ENCODE assay signal across 8 cellular contexts in genomic region chr20:37081717-37082289, GRCh38. TPM values are rescaled to one million over a fixed set of nuclear protein-coding genes. Genes with fewer than 3 reads are reported as not detected.
DNase-seq lines count a peak whose midpoint lies in the region; ATAC-seq and TF ChIP-seq lines count a peak whose summit lies in the region.

No MANE protein-coding gene starts in this region.

- CTCF ChIA-PET in IMR-90 (lab: Yijun Ruan, JAX) = interaction anchor here (0.6 to 2.3 kb wide), 5 partner anchors 9 to 1295 kb away, joined by 3 to 11 read pairs (median 5); partner anchors contain the start of gene RBL1

- H3K9me3 ChIP-seq in IMR-90 (ENCODE audit: control insufficient read depth, insufficient read depth, low read length) (no peaks in the 10 kb centered on the region), liver (ENCODE audit: control insufficient read depth in 4 of 4, low read length in 3 of 4) (no peaks in the 10 kb centered on the region)

- no peak overlapping the region for H2AK9ac ChIP-seq in IMR-90 (replicated peaks; ENCODE audit: low read depth, low read length, poor library complexity)

- TF ChIP-seq POLR2A in IMR-90 (IDR thresholded peaks at IDR 0.05; ENCODE audit: low read depth, low read length) = no peak

- TF ChIP-seq CTCF in CD14-positive monocyte (IDR thresholded peaks at IDR 0.05) = peak; percentile 39
- peak; percentile 55 for TF ChIP-seq CTCF in IMR-90 (conservative IDR thresholded peaks at IDR 0.05; ENCODE audit: low read depth, low read length)
- peak; percentile 30 for TF ChIP-seq CTCF in liver (IDR thresholded peaks at IDR 0.05; ENCODE audit: low read depth, low read length, missing input control)

- H3K27ac ChIP-seq in IMR-90 (ENCODE audit: insufficient read depth, low read length) = no peak overlapping the region
- no peak overlapping the region for H3K27ac ChIP-seq in liver (ENCODE audit: low read depth in 1 of 2, low read length in 2 of 2)

- no peak overlapping the region for H4K8ac ChIP-seq in IMR-90 (ENCODE audit: low read depth in 2 of 2, low read length in 2 of 2)

- BruUV-seq in IMR-90 (replicated peaks; lab: Mats Ljungman, UMichigan) = no TSS peak

- H3K4me3 Mint-ChIP-seq in CD14-positive monocyte = no peak overlapping the region

- no peaks in the 10 kb centered on the region for H3K9me3 Mint-ChIP-seq in CD14-positive monocyte

- no peak overlapping the region for H3K18ac ChIP-seq in IMR-90 (ENCODE audit: low read depth, low read length)

- in situ Hi-C loops in IMR-90 (cut with MboI; ENCODE audit: low sequenced_read_pairs) = no loop called here

- peak overlapping the region in 6 of 7 donors; percentile 2 to 92 (median 63) for H3K27ac Mint-ChIP-seq in CD14-positive monocyte

- no peak overlapping the region for H4K91ac ChIP-seq in IMR-90 (ENCODE audit: insufficient read depth, low read depth, low read length)

- peaks cover 0 to 3% (median 2%) of the 10 kb centered on the region in 3 donors for H3K27me3 Mint-ChIP-seq in CD14-positive monocyte (ENCODE audit: low read depth in 3 of 3)

- H3K4me2 ChIP-seq in IMR-90 (ENCODE audit: low read depth, low read length) = no peak overlapping the region

- H2BK15ac ChIP-seq in IMR-90 (ENCODE audit: low read depth, low read length) = no peak overlapping the region

- 93% methylated on average over 3 of the region's 5 CpGs; no CpG with 5 or more reads in 1 of the 2 experiments for WGBS in IMR-90 (ENCODE audit: extremely low coverage in 2 of 2, insufficient read length in 1 of 2), 2 experiments
- WGBS in liver = 94% methylated on average over 5 of the region's 5 CpGs

- H3K4me3 ChIP-seq in IMR-90 (ENCODE audit: insufficient read depth, low read depth, low read length) (no peak overlapping the region), liver (ENCODE audit: low read depth in 1 of 3, low read length in 3 of 3) (no peak overlapping the region)

- H3K4me1 ChIP-seq in IMR-90 (ENCODE audit: control insufficient read depth, insufficient read depth, low read length) (peaks cover 3% of the 10 kb centered on the region), liver (ENCODE audit: control insufficient read depth in 4 of 4, insufficient read depth in 4 of 4, low read length in 3 of 4) (no peaks in the 10 kb centered on the region)

- ATAC-seq in IMR-90 (ENCODE audit: low read depth) = peak; percentile 72
- no peak for ATAC-seq in GM19324 (IDR thresholded peaks at IDR 0.05; ENCODE audit: low FRiP score, unreplicated experiment)
- ATAC-seq in GM21367 (IDR thresholded peaks at IDR 0.05; ENCODE audit: unreplicated experiment) = no peak

- H3K9me1 ChIP-seq in IMR-90 (ENCODE audit: insufficient read depth, low read length) = no peaks in the 10 kb centered on the region

- H3K36me3 ChIP-seq in IMR-90 (ENCODE audit: control insufficient read depth, insufficient read depth, low read length) = peaks cover 3% of the 10 kb centered on the region; the same call in 1 of the 2 replicates
- H3K36me3 ChIP-seq in liver (ENCODE audit: control insufficient read depth in 4 of 4, insufficient read depth in 3 of 4, low read depth in 1 of 4, low read length in 3 of 4) = no peaks in the 10 kb centered on the region

- H4K20me1 ChIP-seq in IMR-90 (ENCODE audit: insufficient read depth, low read length) = no peaks in the 10 kb centered on the region

- POLR2A ChIA-PET in IMR-90 (lab: Charles Lee; ENCODE audit: unreplicated experiment) = no interaction called here

- no peak overlapping the region for H2AFZ ChIP-seq in IMR-90 (replicated peaks; ENCODE audit: low read length, poor library complexity)

- no peak overlapping the region for H3K4ac ChIP-seq in IMR-90 (ENCODE audit: low read depth, low read length)

- intact Hi-C loops in CD14-positive monocyte (cut with micrococcal nuclease) = no loop called here
- intact Hi-C loops in IMR-90 (cut with micrococcal nuclease) = loop anchor here (1.0 kb wide), 1 partner anchor 74 kb away; no protein-coding TSS in a partner anchor

- no peak for DNase-seq in CD14-positive monocyte (ENCODE audit: low spot score)
- no peak for DNase-seq in IMR-90
- DNase-seq in activated gamma-delta T cell treated with anti-CD3 and anti-CD28 coated beads, Interleukin-2, amount 50 U/mL, for 16 hours (ENCODE audit: low read depth) = peak; percentile 3
- no peak for DNase-seq in NOMO-1 (lab: John Stamatoyannopoulos, UW; ENCODE audit: unreplicated experiment in 2 of 2)
- DNase-seq in A172 (ENCODE audit: low spot score) = no peak

- no peak overlapping the region for H2BK120ac ChIP-seq in IMR-90 (ENCODE audit: low read depth, low read length)

- dilution Hi-C loops in IMR-90 (cut with HindIII; ENCODE audit: low sequenced_read_pairs, unreplicated experiment) = no loop called here

- no peak overlapping the region for H2AK5ac ChIP-seq in IMR-90 (ENCODE audit: low read depth, low read length)

- H3K23ac ChIP-seq in IMR-90 (ENCODE audit: low read depth, low read length) = no peak overlapping the region

- no peak overlapping the region for H4K5ac ChIP-seq in IMR-90 (ENCODE audit: low read depth, low read length)

- H2BK5ac ChIP-seq in IMR-90 (ENCODE audit: low read depth, low read length, poor library complexity, severe bottlenecking) = no peak overlapping the region

- H3K36me3 Mint-ChIP-seq in CD14-positive monocyte = peaks cover 14 to 58% of the 10 kb centered on the region in 2 donors

- TF ChIP-seq RAD21 in IMR-90 (IDR thresholded peaks at IDR 0.05; ENCODE audit: low read length) (peak; percentile 30; the same call in 1 of the 2 replicates), liver (IDR thresholded peaks at IDR 0.05) (peak; percentile 48 to 71)

- H3K14ac ChIP-seq in IMR-90 (replicated peaks; ENCODE audit: low read depth, low read length) = no peak overlapping the region

- peaks cover 24 to 43% of the 10 kb centered on the region in 2 experiments for H3K79me1 ChIP-seq in IMR-90 (ENCODE audit: low read depth in 1 of 2, low read length in 2 of 2)

- H3K56ac ChIP-seq in IMR-90 (ENCODE audit: extremely low read depth, insufficient read depth, low read length) = no peak overlapping the region

- H3K9ac ChIP-seq in IMR-90 (ENCODE audit: low read depth, low read length) (no peak overlapping the region), liver (ENCODE audit: low read depth in 1 of 2, low read length in 2 of 2) (no peak overlapping the region)

- H2BK20ac ChIP-seq in IMR-90 (ENCODE audit: low read depth, low read length) = no peak overlapping the region

- peaks cover 4% of the 10 kb centered on the region for H3K4me1 Mint-ChIP-seq in CD14-positive monocyte

- H3K27me3 ChIP-seq in IMR-90 (ENCODE audit: control insufficient read depth, insufficient read depth, low read length) (no peaks in the 10 kb centered on the region), liver (ENCODE audit: control insufficient read depth in 4 of 4, insufficient read depth in 4 of 4, low read length in 3 of 4) (no peaks in the 10 kb centered on the region)

TF ChIP-seq in IMR-90, 13 proteins besides CTCF, POLR2A, EP300 and RAD21:
- TF ChIP-seq SMC3 (IDR thresholded peaks at IDR 0.05; ENCODE audit: low read depth, low read length) (peak; percentile 55), MAFK (IDR thresholded peaks at IDR 0.05; ENCODE audit: low read depth, low read length) (0 out of 2 replicates have a peak, but pooled peaks have one; percentile 4), NFE2L2 (IDR thresholded peaks at IDR 0.05; ENCODE audit: low read depth, low read length) (no peak)

TF ChIP-seq in liver, 16 proteins besides CTCF, POLR2A, EP300 and RAD21:
- TF ChIP-seq HNF4G (IDR thresholded peaks at IDR 0.05) = no peak
- TF ChIP-seq, protein P1, sequence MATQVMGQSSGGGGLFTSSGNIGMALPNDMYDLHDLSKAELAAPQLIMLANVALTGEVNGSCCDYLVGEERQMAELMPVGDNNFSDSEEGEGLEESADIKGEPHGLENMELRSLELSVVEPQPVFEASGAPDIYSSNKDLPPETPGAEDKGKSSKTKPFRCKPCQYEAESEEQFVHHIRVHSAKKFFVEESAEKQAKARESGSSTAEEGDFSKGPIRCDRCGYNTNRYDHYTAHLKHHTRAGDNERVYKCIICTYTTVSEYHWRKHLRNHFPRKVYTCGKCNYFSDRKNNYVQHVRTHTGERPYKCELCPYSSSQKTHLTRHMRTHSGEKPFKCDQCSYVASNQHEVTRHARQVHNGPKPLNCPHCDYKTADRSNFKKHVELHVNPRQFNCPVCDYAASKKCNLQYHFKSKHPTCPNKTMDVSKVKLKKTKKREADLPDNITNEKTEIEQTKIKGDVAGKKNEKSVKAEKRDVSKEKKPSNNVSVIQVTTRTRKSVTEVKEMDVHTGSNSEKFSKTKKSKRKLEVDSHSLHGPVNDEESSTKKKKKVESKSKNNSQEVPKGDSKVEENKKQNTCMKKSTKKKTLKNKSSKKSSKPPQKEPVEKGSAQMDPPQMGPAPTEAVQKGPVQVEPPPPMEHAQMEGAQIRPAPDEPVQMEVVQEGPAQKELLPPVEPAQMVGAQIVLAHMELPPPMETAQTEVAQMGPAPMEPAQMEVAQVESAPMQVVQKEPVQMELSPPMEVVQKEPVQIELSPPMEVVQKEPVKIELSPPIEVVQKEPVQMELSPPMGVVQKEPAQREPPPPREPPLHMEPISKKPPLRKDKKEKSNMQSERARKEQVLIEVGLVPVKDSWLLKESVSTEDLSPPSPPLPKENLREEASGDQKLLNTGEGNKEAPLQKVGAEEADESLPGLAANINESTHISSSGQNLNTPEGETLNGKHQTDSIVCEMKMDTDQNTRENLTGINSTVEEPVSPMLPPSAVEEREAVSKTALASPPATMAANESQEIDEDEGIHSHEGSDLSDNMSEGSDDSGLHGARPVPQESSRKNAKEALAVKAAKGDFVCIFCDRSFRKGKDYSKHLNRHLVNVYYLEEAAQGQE (IDR thresholded peaks at IDR 0.05) = no peak
- no peak for TF ChIP-seq FOXA2 (IDR thresholded peaks at IDR 0.05)
- TF ChIP-seq, protein P2, sequence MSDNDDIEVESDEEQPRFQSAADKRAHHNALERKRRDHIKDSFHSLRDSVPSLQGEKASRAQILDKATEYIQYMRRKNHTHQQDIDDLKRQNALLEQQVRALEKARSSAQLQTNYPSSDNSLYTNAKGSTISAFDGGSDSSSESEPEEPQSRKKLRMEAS (IDR thresholded peaks at IDR 0.05) = no peak

RNA-seq across cellular contexts. Expression of gene RBL1, which starts 14.0 kb away (rescaled TPM):
- 1 to 10 TPM; 1.5 to 3.7 TPM for polyA plus RNA-seq in CD14-positive monocyte
- total RNA-seq in IMR-90 (2012; rRNA removed) = 7.5 and 10.8 TPM in 2 replicates
- polyA plus RNA-seq in IMR-90 (2012; rRNA removed) = 2.6 and 3.3 TPM in 2 replicates
- 0.42 and 0.84 TPM in 2 replicates for polyA plus RNA-seq in IMR-90 (2012; cell fraction: cytosol; rRNA removed)
- polyA plus RNA-seq in IMR-90 (2012; cell fraction: nucleus; rRNA removed; ENCODE audit: low replicate concordance) = 1.9 TPM in 2 replicates
- 10 to 100 TPM in 1 of 2 donors, 1 to 10 TPM in 1; 3.3 to 14.7 TPM for total RNA-seq in liver
- under 1 TPM; 0.60 to 0.71 TPM for polyA plus RNA-seq in liver
- total RNA-seq in A172 (2014; rRNA removed; shearing (Covaris generic)) = 14.7 and 17.1 TPM in 2 replicates
